Comparison of ENCODE assay signal across 8 cellular contexts in genomic region chr14:54691525-54692260, GRCh38.
DNase-seq lines count a peak whose midpoint lies in the region; ATAC-seq and TF ChIP-seq lines count a peak whose summit lies in the region.

No MANE protein-coding gene starts in this region.

- H3K4me1 Mint-ChIP-seq in T-cell (no peaks in the 10 kb centered on the region), brain (peaks cover 26% of the 10 kb centered on the region)

- peak; percentile 60 to 66 (median 63) for ATAC-seq in T-cell (replicated peaks in 1 of 4)

- POLR2A ChIA-PET in T-cell (lab: Charles Lee) = interaction anchor here in 1 of 2 donors (0.6 to 0.8 kb wide), 3 partner anchors 14 to 1791 kb away, joined by 3 to 8 read pairs (median 5); no protein-coding TSS in a partner anchor

- no peaks in the 10 kb centered on the region for H3K36me3 Mint-ChIP-seq in T-cell
- no peaks in the 10 kb centered on the region for H3K36me3 Mint-ChIP-seq in brain

- TF ChIP-seq CTCF in brain (conservative IDR thresholded peaks at IDR 0.05) = peak; percentile 71 to 86

- H3K27ac Mint-ChIP-seq in T-cell (no peak overlapping the region), brain (peak overlapping the region in 1 of 5 experiments; percentile 82)

- H3K27me3 Mint-ChIP-seq in T-cell = peaks cover 16 to 22% of the 10 kb centered on the region in 2 donors
- H3K27me3 Mint-ChIP-seq in brain = peaks cover 11% of the 10 kb centered on the region

- CTCF ChIA-PET in T-cell (lab: Charles Lee) = interaction anchor here (0.6 to 3.1 kb wide), 16 partner anchors 11 to 1084 kb away, joined by 3 to 29 read pairs (median 4); no protein-coding TSS in a partner anchor

- H3K4me3 Mint-ChIP-seq in T-cell = no peak overlapping the region
- no peak overlapping the region for H3K4me3 Mint-ChIP-seq in brain

- DNase-seq in NCI-H2171 treated with DMSO at 0.1 percent for 48 hours (lab: John Stamatoyannopoulos, UW) (peak; percentile 33), NCI-H2171 (lab: John Stamatoyannopoulos, UW) (no peak), LoVo (ENCODE audit: low spot score) (peak; percentile 10), T-cell (peak in 28 of 34 experiments; percentile 5 to 47 (median 27)), iPS-NIHi7 (ENCODE audit: extremely low spot score) (peak; percentile 80), smooth muscle cell of the brain vasculature (ENCODE audit: low read depth, low spot score) (peak; percentile 54), OCI-M2 (lab: John Stamatoyannopoulos, UW; ENCODE audit: unreplicated experiment) (no peak)

- H3K9me3 Mint-ChIP-seq in T-cell (no peaks in the 10 kb centered on the region), brain (peaks cover 0 to 3% (median 0%) of the 10 kb centered on the region in 5 experiments)

Comparison
In these comparisons a context has a peak if more than half of its experiments do, and no peak if none do; other contexts are left out.
1. DNase-seq: peak in NCI-H2171 treated with DMSO at 0.1 percent for 48 hours (single experiment), LoVo (single experiment), T-cell (28 of 34), iPS-NIHi7 (single experiment) and smooth muscle cell of the brain vasculature (single experiment); none in NCI-H2171 (single experiment) and OCI-M2 (single experiment).